8 cellular contexts compared by ENCODE assay signal in genomic region chr18:64017870-64018269, GRCh38. TPM values are rescaled to one million over a fixed set of nuclear protein-coding genes. Genes with fewer than 3 reads are reported as not detected.
DNase-seq lines count a peak whose midpoint lies in the region; ATAC-seq lines count a peak whose summit lies in the region.

No MANE protein-coding gene starts in this region.

- DNase-seq in NCI-H345 (lab: John Stamatoyannopoulos, UW) (peak; percentile 10), NCI-H345 treated with DMSO at 0.1 percent for 48 hours (lab: John Stamatoyannopoulos, UW; ENCODE audit: unreplicated experiment) (no peak), HuH-7.5 (ENCODE audit: low spot score) (peak; percentile 9), SK-N-DZ (ENCODE audit: low spot score) (peak; percentile 10), inferior parietal cortex (ENCODE audit: extremely low spot score) (peak; percentile 70), germinal center (ENCODE audit: low spot score) (no peak)

- no peak for ATAC-seq in HG03135 (IDR thresholded peaks at IDR 0.05; ENCODE audit: unreplicated experiment)
- ATAC-seq in GM18909 (IDR thresholded peaks at IDR 0.05; ENCODE audit: poor library complexity, unreplicated experiment): no peak

RNA-seq across cellular contexts. Expression of gene SERPINB8, which starts 48.0 kb away (rescaled TPM):
- 0.02 TPM in 1 of 2 replicates, not detected in the other for polyA plus RNA-seq in SK-N-DZ (2014; cell fraction: cytosol; rRNA removed)
- not detected in 2 replicates for polyA plus RNA-seq in SK-N-DZ (2014; cell fraction: nucleus; rRNA removed)

Comparison
In these comparisons a context has a peak if more than half of its experiments do, and no peak if none do; other contexts are left out.
1. DNase-seq: peak in NCI-H345 (single experiment), HuH-7.5 (single experiment), SK-N-DZ (single experiment) and inferior parietal cortex (single experiment); none in NCI-H345 treated with DMSO at 0.1 percent for 48 hours (single experiment) and germinal center (single experiment).